In the genomic region with DNA sequence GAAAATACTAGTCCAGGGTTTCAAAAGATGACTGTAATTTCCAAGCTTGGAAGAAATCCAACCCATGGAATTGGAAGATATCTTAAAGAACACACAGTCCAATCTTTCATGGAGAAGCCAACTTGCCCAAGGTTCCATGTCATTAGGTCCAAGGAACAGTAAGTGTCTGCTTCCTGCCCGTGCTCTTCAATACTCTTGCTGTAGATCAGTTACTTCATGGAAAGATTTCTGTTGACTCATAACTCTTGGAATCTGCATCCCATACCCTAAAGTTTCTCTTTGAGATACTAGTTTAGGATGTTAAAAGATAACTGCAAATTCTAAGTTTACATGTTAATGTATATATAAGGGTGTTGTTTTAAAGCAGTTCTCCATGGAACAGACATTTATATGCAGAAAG, we compare ENCODE assay signal across 26 cellular contexts.
"Had no signal": no experiment of that assay in that cellular context is flagged by ENCODE, and none has a peak within 500 bp of the region (broad histone marks: within the 10 kb centered on the region; RNA-seq: fewer than 3 reads in every experiment).

No MANE protein-coding gene starts in this region.

- DNase-seq: activated B cell treated with CpG ODN at 0.5 μM for 24 hours; activated CD4-positive, alpha-beta memory T cell treated with anti-CD3 and anti-CD28 coated beads, Interleukin-2, amount 10 ng/mL, durations not matched to agents 7 days and 5 days; activated CD4-positive, alpha-beta T cell treated with anti-CD3 and anti-CD28 coated beads for 4 hours; activated CD4-positive, alpha-beta T cell treated with anti-CD3 and anti-CD28 coated beads, Interleukin-2, amount 50 U/mL, for 1 hour; activated CD4-positive, CD25-positive, alpha-beta regulatory T cell treated with anti-CD3 and anti-CD28 coated beads, Interleukin-2, amount 50 U/mL, for 72 hours; activated CD8-positive, alpha-beta memory T cell treated with anti-CD3 and anti-CD28 coated beads for 24 hours; activated CD8-positive, alpha-beta memory T cell treated with anti-CD3 and anti-CD28 coated beads, Interleukin-2, amount 10 ng/mL, durations not matched to agents 7 days and 5 days; activated CD8-positive, alpha-beta memory T cell treated with anti-CD3 and anti-CD28 coated beads, Interleukin-2, amount 50 U/mL, for 48 hours; activated effector memory CD4-positive, alpha-beta T cell treated with Interleukin-2 at 50 U/mL for 16 hours; activated naive CD4-positive, alpha-beta T cell; activated T-cell treated with anti-CD3 and anti-CD28 coated beads, Interleukin-2, amount 50 U/mL, for 48 hours; adrenal gland; caudate nucleus; NCI-H1105; NCI-H1417 treated with DMSO at 0.1 percent for 48 hours; NCI-H2029; NCI-H345; NCI-H526; NCI-H748 treated with DMSO at 0.1 percent for 48 hours; NK-92 treated with Interleukin-12 subunit alpha and Interleukin-12 subunit beta, amount 100 ng/mL, for 24 hours; PC-3; Peyer's patch; SIG-M5; T-helper 1 cell; T-helper 2 cell; T-helper 9 cell had no signal
